In the genomic region with DNA sequence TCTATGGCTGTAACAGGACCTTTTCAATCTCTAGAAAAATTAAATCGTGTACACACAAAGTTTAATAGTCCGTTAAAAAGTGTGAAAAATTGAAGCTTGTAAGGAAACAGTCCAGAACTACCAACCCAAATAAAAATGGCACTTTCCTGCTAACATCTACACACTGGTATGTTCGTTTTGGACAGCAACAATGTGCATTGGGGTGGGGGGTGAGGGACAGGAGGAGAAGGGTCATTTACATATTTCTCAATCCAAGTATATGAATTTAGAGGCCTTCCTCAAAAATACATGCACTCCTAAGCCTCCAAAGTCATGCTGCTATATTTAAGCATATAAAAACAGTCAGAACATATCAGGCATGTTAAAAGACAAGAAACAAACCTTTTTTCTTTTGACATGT, we compare ENCODE assay signal across 8 cellular contexts. TPM values are rescaled to one million over a fixed set of nuclear protein-coding genes. Genes with fewer than 3 reads are reported as not detected.
DNase-seq lines count a peak whose midpoint lies in the region; ATAC-seq and TF ChIP-seq lines count a peak whose summit lies in the region.

No MANE protein-coding gene starts in this region.

- DNase-seq in M059J (ENCODE audit: low read depth), result peak; percentile 36
- no peak for DNase-seq in coronary artery (ENCODE audit: low spot score)
- no peak for DNase-seq in naive thymus-derived CD4-positive, alpha-beta T cell
- no peak for DNase-seq in NCI-H187 (lab: John Stamatoyannopoulos, UW)
- no peak for DNase-seq in stimulated activated CD4-positive, alpha-beta T cell treated with anti-CD3 and anti-CD28 coated beads, Interleukin-4, amount 100 ng/mL, for 4 hours

- peak overlapping the region; percentile 87 to 99 (median 96) for H3K9ac ChIP-seq in BLaER1 treated with 17β-estradiol and CSF1 and Interleukin-3, amounts not matched to agents 10 nM and 100 nM

- peaks cover 43 to 62% (median 53%) of the 10 kb centered on the region in 11 experiments for H3K36me3 ChIP-seq in BLaER1 treated with 17β-estradiol and CSF1 and Interleukin-3, amounts not matched to agents 10 nM and 100 nM
- peaks cover 8 to 32% (median 10%) of the 10 kb centered on the region in 3 experiments for H3K36me3 ChIP-seq in naive thymus-derived CD4-positive, alpha-beta T cell (ENCODE audit: control insufficient read depth in 2 of 3, insufficient read depth in 3 of 3, low read length in 3 of 3)

- H3K4me3 ChIP-seq in BLaER1 treated with 17β-estradiol and CSF1 and Interleukin-3, amounts not matched to agents 10 nM and 100 nM, result peak overlapping the region; percentile 77 to 95 (median 92)
- peak overlapping the region; percentile 98 for H3K4me3 ChIP-seq in coronary artery
- H3K4me3 ChIP-seq in naive thymus-derived CD4-positive, alpha-beta T cell (ENCODE audit: low read length), result peak overlapping the region; percentile 99

- CTCF ChIA-PET in naive thymus-derived CD4-positive, alpha-beta T cell (lab: Charles Lee), result interaction anchor here (0.6 kb wide), 1 partner anchor 171 kb away, joined by 3 read pairs; no protein-coding TSS in a partner anchor

- H3K27ac ChIP-seq in BLaER1 treated with 17β-estradiol and CSF1 and Interleukin-3, amounts not matched to agents 10 nM and 100 nM, result peak overlapping the region; percentile 87 to 99 (median 95); a peak in 19 of 22 replicates
- peak overlapping the region; percentile 99 to 100 for H3K27ac ChIP-seq in coronary artery
- H3K27ac ChIP-seq in naive thymus-derived CD4-positive, alpha-beta T cell (ENCODE audit: low read depth, low read length), result peak overlapping the region; percentile 100

- no peak for TF ChIP-seq CTCF in coronary artery (IDR thresholded peaks at IDR 0.05)

- H4K20me1 ChIP-seq in BLaER1 treated with 17β-estradiol and CSF1 and Interleukin-3, amounts not matched to agents 10 nM and 100 nM, result peaks cover 70 to 74% (median 72%) of the 10 kb centered on the region in 11 experiments

- peak overlapping the region; percentile 72 to 94 (median 88) for H3K4me2 ChIP-seq in BLaER1 treated with 17β-estradiol and CSF1 and Interleukin-3, amounts not matched to agents 10 nM and 100 nM

- H3K27ac Mint-ChIP-seq in naive thymus-derived CD4-positive, alpha-beta T cell, result peak overlapping the region; percentile 97 to 100 (median 99)

- POLR2A ChIA-PET in naive thymus-derived CD4-positive, alpha-beta T cell (lab: Charles Lee), result interaction anchor here (1.1 to 2.9 kb wide), 3 partner anchors 21 to 107 kb away, joined by 5 to 12 read pairs (median 5); a partner anchor contains a TSS

- H3K27me3 ChIP-seq in BLaER1 treated with 17β-estradiol and CSF1 and Interleukin-3, amounts not matched to agents 10 nM and 100 nM, result no peaks in the 10 kb centered on the region
- H3K27me3 ChIP-seq in naive thymus-derived CD4-positive, alpha-beta T cell (ENCODE audit: control insufficient read depth in 2 of 2, insufficient read depth in 2 of 2, low read length in 2 of 2), result no peaks in the 10 kb centered on the region

- peaks cover 33 to 51% (median 42%) of the 10 kb centered on the region in 10 experiments for H3K4me1 ChIP-seq in BLaER1 treated with 17β-estradiol and CSF1 and Interleukin-3, amounts not matched to agents 10 nM and 100 nM
- H3K4me1 ChIP-seq in naive thymus-derived CD4-positive, alpha-beta T cell (ENCODE audit: control insufficient read depth in 2 of 2, insufficient read depth in 2 of 2, low read length in 2 of 2), result peaks cover 13 to 25% of the 10 kb centered on the region in 2 donors

- no peaks in the 10 kb centered on the region for H3K9me3 Mint-ChIP-seq in naive thymus-derived CD4-positive, alpha-beta T cell

- H3K9me3 ChIP-seq in BLaER1 treated with 17β-estradiol and CSF1 and Interleukin-3, amounts not matched to agents 10 nM and 100 nM (replicated peaks in 1 of 11), result no peaks in the 10 kb centered on the region; a peak in 2 of 22 replicates
- no peaks in the 10 kb centered on the region for H3K9me3 ChIP-seq in naive thymus-derived CD4-positive, alpha-beta T cell (ENCODE audit: control insufficient read depth in 2 of 3, low read length in 3 of 3)

- H3K36me3 Mint-ChIP-seq in naive thymus-derived CD4-positive, alpha-beta T cell, result peaks cover 11 to 40% (median 26%) of the 10 kb centered on the region in 5 donors

- intact Hi-C loops in naive thymus-derived CD4-positive, alpha-beta T cell (cut with micrococcal nuclease), result loop anchor here in 1 of 2 donors (5.0 kb wide), 1 partner anchor 782 kb away; a partner anchor contains a TSS

- ATAC-seq in naive thymus-derived CD4-positive, alpha-beta T cell, result no peak
- ATAC-seq in GM21381 (IDR thresholded peaks at IDR 0.05; ENCODE audit: unreplicated experiment) (no peak), GM21723 (IDR thresholded peaks at IDR 0.05; ENCODE audit: unreplicated experiment) (no peak)

- H3K27me3 Mint-ChIP-seq in naive thymus-derived CD4-positive, alpha-beta T cell, result no peaks in the 10 kb centered on the region

- H3K4me3 Mint-ChIP-seq in naive thymus-derived CD4-positive, alpha-beta T cell, result peak overlapping the region; percentile 92 to 99 (median 97)

- peaks cover 15 to 40% (median 28%) of the 10 kb centered on the region in 7 donors for H3K4me1 Mint-ChIP-seq in naive thymus-derived CD4-positive, alpha-beta T cell

RNA-seq across cellular contexts. Expression of a gene that starts 2.5 kb away (rescaled TPM):
- 24.2 and 41.6 TPM in 2 replicates for total RNA-seq in M059J (2014; rRNA removed; shearing (Covaris generic))
- 100 to 1,000 TPM in 2 of 5 experiments, 10 to 100 TPM in 3; 69.5 to 175 (median 73.0) TPM for total RNA-seq in naive thymus-derived CD4-positive, alpha-beta T cell
- polyA plus RNA-seq in naive thymus-derived CD4-positive, alpha-beta T cell, result 10 to 100 TPM; 14.1 to 19.3 TPM

RNA-seq across cellular contexts. Expression of a gene that starts 49.4 kb away (rescaled TPM):
- 1.6 and 4.9 TPM in 2 replicates for total RNA-seq in M059J (2014; rRNA removed; shearing (Covaris generic))
- total RNA-seq in naive thymus-derived CD4-positive, alpha-beta T cell, result 1 to 10 TPM in 1 of 5 experiments, under 1 TPM in 4; 0.05 to 1.9 (median 0.57) TPM
- polyA plus RNA-seq in naive thymus-derived CD4-positive, alpha-beta T cell, result under 1 TPM in 1 of 2 donors, not detected in 1; 0.24 TPM
